13 cellular contexts compared by ENCODE assay signal in genomic region chr4:8350326-8350725, GRCh38.
"Had no signal": no experiment of that assay in that cellular context is flagged by ENCODE, and none has a peak within 500 bp of the region (broad histone marks: within the 10 kb centered on the region; RNA-seq: fewer than 3 reads in every experiment).

No MANE protein-coding gene starts in this region.

- H3K9ac ChIP-seq: SK-N-SH had no signal

- H3K4me2 ChIP-seq: SK-N-SH had no signal

- H3K4me3 ChIP-seq: dorsolateral prefrontal cortex, gastroesophageal sphincter, testis had no signal

- H3K9me3 ChIP-seq: gastroesophageal sphincter, SK-N-SH, testis had no signal

- DNase-seq: activated CD4-positive, alpha-beta T cell treated with anti-CD3 and anti-CD28 coated beads for 1 hour; activated CD4-positive, alpha-beta T cell treated with anti-CD3 and anti-CD28 coated beads, Interleukin-2, amount 50 U/mL, for 4 hours; activated naive CD4-positive, alpha-beta T cell treated with Interleukin-2 at 50 U/mL for 16 hours; activated T-cell treated with anti-CD3 and anti-CD28 coated beads, Interleukin-2, amount 50 U/mL, for 48 hours; small intestine; T-helper 9 cell; testis had no signal

- H3K36me3 Mint-ChIP-seq: T-cell had no signal

- H3K27ac Mint-ChIP-seq: stimulated activated naive CD8-positive, alpha-beta T cell treated with anti-CD3 and anti-CD28 coated beads, Interleukin-15, Interleukin-2, amounts not matched to agents 100 ng/mL and 50 ng/mL, for 24 hours; T-cell had no signal

- H3K4me3 Mint-ChIP-seq: stimulated activated naive CD8-positive, alpha-beta T cell treated with anti-CD3 and anti-CD28 coated beads, Interleukin-15, Interleukin-2, amounts not matched to agents 100 ng/mL and 50 ng/mL, for 24 hours; T-cell had no signal

- H3K27me3 Mint-ChIP-seq: stimulated activated naive CD8-positive, alpha-beta T cell treated with anti-CD3 and anti-CD28 coated beads, Interleukin-15, Interleukin-2, amounts not matched to agents 100 ng/mL and 50 ng/mL, for 24 hours had no signal

- ATAC-seq: gastroesophageal sphincter, left lobe of liver, T-cell had no signal

- H3K4me1 Mint-ChIP-seq: T-cell had no signal

- H3K9me3 Mint-ChIP-seq: stimulated activated naive CD8-positive, alpha-beta T cell treated with anti-CD3 and anti-CD28 coated beads, Interleukin-15, Interleukin-2, amounts not matched to agents 100 ng/mL and 50 ng/mL, for 24 hours; T-cell had no signal

- H3K27ac ChIP-seq: dorsolateral prefrontal cortex, gastroesophageal sphincter, testis had no signal

- H3K36me3 ChIP-seq: gastroesophageal sphincter had no signal

- H3K27me3 ChIP-seq: dorsolateral prefrontal cortex, gastroesophageal sphincter, testis had no signal
